In genomic region chr19:48588670-48589399, GRCh38 we compare ENCODE assay signal across 1 cellular context.
TF ChIP-seq lines count a peak whose summit lies in the region.

No MANE protein-coding gene starts in this region.

TF ChIP-seq in HepG2, 621 proteins besides CTCF, POLR2A, EP300 and RAD21 (continued from another document and continues in another):
- TF ChIP-seq THAP7 (CRISPR knock-in tag; IDR thresholded peaks at IDR 0.05): no peak
- TF ChIP-seq POGK (CRISPR knock-in tag; conservative IDR thresholded peaks at IDR 0.05): no peak
- TF ChIP-seq ZNF772 (CRISPR knock-in tag; IDR thresholded peaks at IDR 0.05): no peak
- TF ChIP-seq ZNF263 (CRISPR knock-in tag; IDR thresholded peaks at IDR 0.05): peak; percentile 90
- TF ChIP-seq BORCS8-MEF2B (CRISPR knock-in tag; IDR thresholded peaks at IDR 0.05): no peak
- TF ChIP-seq SAP130 (CRISPR knock-in tag; IDR thresholded peaks at IDR 0.05; ENCODE audit: low read depth): 0 out of 2 replicates have a peak, but pooled peaks have one; percentile 32
- no peak for TF ChIP-seq RARA (CRISPR knock-in tag; IDR thresholded peaks at IDR 0.05)
- no peak for TF ChIP-seq GTF3A (CRISPR knock-in tag; conservative IDR thresholded peaks at IDR 0.05)
- TF ChIP-seq ZNF790 (CRISPR knock-in tag; IDR thresholded peaks at IDR 0.05; ENCODE audit: borderline replicate concordance): no peak
- TF ChIP-seq RBAK (CRISPR knock-in tag; IDR thresholded peaks at IDR 0.05): no peak
- TF ChIP-seq ZNF510 (CRISPR knock-in tag; IDR thresholded peaks at IDR 0.05; ENCODE audit: low read depth): no peak
- TF ChIP-seq CSRNP1 (CRISPR knock-in tag; IDR thresholded peaks at IDR 0.05): no peak
- TF ChIP-seq CHD2 (IDR thresholded peaks at IDR 0.05; ENCODE audit: low read depth, low read length): no peak
- no peak for TF ChIP-seq GPN1 (CRISPR knock-in tag; IDR thresholded peaks at IDR 0.05; ENCODE audit: borderline replicate concordance)
- no peak for TF ChIP-seq MNT (IDR thresholded peaks at IDR 0.05)
- no peak for TF ChIP-seq TMF1 (CRISPR knock-in tag; IDR thresholded peaks at IDR 0.05; ENCODE audit: low read depth)
- TF ChIP-seq ZNF232 (CRISPR knock-in tag; IDR thresholded peaks at IDR 0.05; ENCODE audit: borderline replicate concordance): peak; percentile 44; the same call in 1 of the 2 replicates
- TF ChIP-seq ZNF383 (CRISPR knock-in tag; IDR thresholded peaks at IDR 0.05; ENCODE audit: borderline replicate concordance): no peak
- no peak for TF ChIP-seq ZNF224 (CRISPR knock-in tag; IDR thresholded peaks at IDR 0.05)
- TF ChIP-seq RBM39 (IDR thresholded peaks at IDR 0.05; ENCODE audit: low read depth, low read length, poor library complexity, severe bottlenecking): peak; percentile 51
- TF ChIP-seq ELF4 (CRISPR knock-in tag; IDR thresholded peaks at IDR 0.05; ENCODE audit: borderline replicate concordance): no peak
- no peak for TF ChIP-seq SRSF1 (optimal IDR thresholded peaks at IDR 0.05; ENCODE audit: low read depth, low read length)
- TF ChIP-seq RERE (CRISPR knock-in tag; IDR thresholded peaks at IDR 0.05; ENCODE audit: low read depth): no peak
- no peak for TF ChIP-seq GFI1 (CRISPR knock-in tag; IDR thresholded peaks at IDR 0.05; ENCODE audit: borderline replicate concordance)
- TF ChIP-seq ZNF550 (CRISPR knock-in tag; IDR thresholded peaks at IDR 0.05; ENCODE audit: borderline replicate concordance): no peak
- 0 out of 2 replicates have a peak, but pooled peaks have one; percentile 16 for TF ChIP-seq GATAD2A (CRISPR knock-in tag; IDR thresholded peaks at IDR 0.05)
- peak; percentile 74 for TF ChIP-seq RCOR2 (CRISPR knock-in tag; IDR thresholded peaks at IDR 0.05)
- no peak for TF ChIP-seq ZNF792 (CRISPR knock-in tag; IDR thresholded peaks at IDR 0.05)
- no peak for TF ChIP-seq ZNF747 (CRISPR knock-in tag; IDR thresholded peaks at IDR 0.05; ENCODE audit: borderline replicate concordance)
- no peak for TF ChIP-seq ZBTB8A (CRISPR knock-in tag; IDR thresholded peaks at IDR 0.05; ENCODE audit: borderline replicate concordance, low read depth)
- no peak for TF ChIP-seq ZNF672 (CRISPR knock-in tag; IDR thresholded peaks at IDR 0.05)
- no peak for TF ChIP-seq RBFOX2 (IDR thresholded peaks at IDR 0.05; ENCODE audit: low read depth, low read length)
- no peak for TF ChIP-seq ZNF547 (CRISPR knock-in tag; IDR thresholded peaks at IDR 0.05)
- no peak for TF ChIP-seq ARID4A (CRISPR knock-in tag; IDR thresholded peaks at IDR 0.05; ENCODE audit: borderline replicate concordance)
- no peak for TF ChIP-seq SP2 (CRISPR knock-in tag; IDR thresholded peaks at IDR 0.05)
- no peak for TF ChIP-seq PRPF4 (IDR thresholded peaks at IDR 0.05; ENCODE audit: low read depth, low read length, poor library complexity, severe bottlenecking)
- TF ChIP-seq TBX2 (CRISPR knock-in tag; IDR thresholded peaks at IDR 0.05; ENCODE audit: borderline replicate concordance): no peak
- no peak for TF ChIP-seq ZBTB4 (CRISPR knock-in tag; IDR thresholded peaks at IDR 0.05; ENCODE audit: borderline replicate concordance)
- no peak for TF ChIP-seq CC2D1A (CRISPR knock-in tag; IDR thresholded peaks at IDR 0.05)
- TF ChIP-seq ZNF292 (CRISPR knock-in tag; IDR thresholded peaks at IDR 0.05; ENCODE audit: borderline replicate concordance, low read depth): no peak
- peak; percentile 51; the same call in 1 of the 2 replicates for TF ChIP-seq THAP11 (CRISPR knock-in tag; IDR thresholded peaks at IDR 0.05)
- TF ChIP-seq ZNF564 (CRISPR knock-in tag; IDR thresholded peaks at IDR 0.05): no peak
- no peak for TF ChIP-seq SMAD1 (CRISPR knock-in tag; IDR thresholded peaks at IDR 0.05; ENCODE audit: borderline replicate concordance, low read depth)
- TF ChIP-seq ZNF775 (CRISPR knock-in tag; IDR thresholded peaks at IDR 0.05; ENCODE audit: borderline replicate concordance): no peak
- TF ChIP-seq PBX2 (CRISPR knock-in tag; IDR thresholded peaks at IDR 0.05): no peak
- TF ChIP-seq ZSCAN29 (CRISPR knock-in tag; conservative IDR thresholded peaks at IDR 0.05): no peak
- no peak for TF ChIP-seq NFIC (IDR thresholded peaks at IDR 0.05; ENCODE audit: low read length)
